ENCODE assay signal across 8 cellular contexts in the genomic region with DNA sequence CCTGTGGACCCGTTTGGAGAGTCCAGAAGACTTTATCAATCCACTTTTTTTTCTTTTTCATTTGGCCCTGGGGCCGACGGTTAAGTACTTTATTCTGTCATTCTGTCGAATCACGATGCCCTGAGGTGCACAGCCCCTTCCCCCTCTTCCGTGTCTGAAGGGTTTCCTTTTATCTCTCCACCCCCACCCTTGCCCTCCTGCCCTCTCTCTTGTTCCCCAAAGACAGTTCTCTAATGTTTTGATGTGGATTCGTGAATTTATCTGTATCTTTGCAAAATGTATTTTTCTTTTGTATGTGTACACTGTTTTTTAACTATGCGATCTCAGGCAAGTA. TPM values are rescaled to one million over a fixed set of nuclear protein-coding genes. Genes with fewer than 3 reads are reported as not detected.
DNase-seq lines count a peak whose midpoint lies in the region; ATAC-seq and TF ChIP-seq lines count a peak whose summit lies in the region.

No MANE protein-coding gene starts in this region.

- H3K27ac ChIP-seq in CD4-positive, alpha-beta T cell (ENCODE audit: low read depth, low read length) = peak overlapping the region; percentile 100
- peak overlapping the region; percentile 80 to 85 for H3K27ac ChIP-seq in tibial artery

- H3K27me3 ChIP-seq in CD4-positive, alpha-beta T cell (ENCODE audit: control insufficient read depth, insufficient read depth, low read length) = no peaks in the 10 kb centered on the region
- H3K27me3 ChIP-seq in kidney epithelial cell (ENCODE audit: control insufficient read depth, insufficient read depth, low read length) (no peaks in the 10 kb centered on the region), tibial artery (no peaks in the 10 kb centered on the region)

- H3K27me3 Mint-ChIP-seq in CD4-positive, alpha-beta T cell = no peaks in the 10 kb centered on the region

- H3K4me3 ChIP-seq in kidney epithelial cell (ENCODE audit: low read depth, low read length) (peak overlapping the region; percentile 61), tibial artery (peak overlapping the region; percentile 62 to 68)

- H3K27ac Mint-ChIP-seq in CD4-positive, alpha-beta T cell = peak overlapping the region; percentile 97
- peak overlapping the region; percentile 98 to 99 for H3K27ac Mint-ChIP-seq in activated naive CD4-positive, alpha-beta T cell treated with anti-CD3 and anti-CD28 coated beads, Interleukin-2, amount 50 U/mL, for 72 hours

- peak overlapping the region; percentile 89 for H3K4me3 Mint-ChIP-seq in CD4-positive, alpha-beta T cell

- H3K36me3 Mint-ChIP-seq in CD4-positive, alpha-beta T cell (ENCODE audit: low read depth) = peaks cover 39% of the 10 kb centered on the region
- peaks cover 7 to 36% of the 10 kb centered on the region in 2 donors for H3K36me3 Mint-ChIP-seq in activated naive CD4-positive, alpha-beta T cell treated with anti-CD3 and anti-CD28 coated beads, Interleukin-2, amount 50 U/mL, for 72 hours

- CTCF ChIA-PET in CD4-positive, alpha-beta T cell (lab: Charles Lee) = interaction anchor here (1.0 to 9.0 kb wide), 4 partner anchors 8 to 76 kb away, joined by 3 to 86 read pairs (median 9); partner anchors contain the start of gene CASP10

- H3K4me1 ChIP-seq in tibial artery = peaks cover 0 to 33% (median 14%) of the 10 kb centered on the region in 4 donors

- H3K9me3 Mint-ChIP-seq in CD4-positive, alpha-beta T cell = no peaks in the 10 kb centered on the region
- peaks cover 0 to 3% of the 10 kb centered on the region in 2 donors for H3K9me3 Mint-ChIP-seq in activated naive CD4-positive, alpha-beta T cell treated with anti-CD3 and anti-CD28 coated beads, Interleukin-2, amount 50 U/mL, for 72 hours

- no peak for ATAC-seq in CD4-positive, alpha-beta T cell (ENCODE audit: poor library complexity)
- peak; percentile 4 for ATAC-seq in HG02981 (IDR thresholded peaks at IDR 0.05; ENCODE audit: unreplicated experiment)
- peak in 1 of 2 donors; percentile 3 for ATAC-seq in activated naive CD4-positive, alpha-beta T cell treated with anti-CD3 and anti-CD28 coated beads, Interleukin-2, amount 50 U/mL, for 72 hours

- no peak for DNase-seq in CD4-positive, alpha-beta T cell
- no peak for DNase-seq in activated naive CD4-positive, alpha-beta T cell treated with anti-CD3 and anti-CD28 coated beads, Interleukin-2, amount 50 U/mL, for 72 hours (ENCODE audit: low spot score in 2 of 2)
- DNase-seq in kidney epithelial cell (ENCODE audit: low read depth) (no peak), tibial artery (no peak), DMS114 treated with DMSO at 0.1 percent for 48 hours (lab: John Stamatoyannopoulos, UW; ENCODE audit: unreplicated experiment) (no peak), GOT3 (lab: John Stamatoyannopoulos, UW) (no peak), retina (no peak)

- H3K4me1 Mint-ChIP-seq in CD4-positive, alpha-beta T cell (ENCODE audit: low read depth) = peaks cover 75% of the 10 kb centered on the region

- TF ChIP-seq CTCF in CD4-positive, alpha-beta T cell (IDR thresholded peaks at IDR 0.05) = no peak
- TF ChIP-seq CTCF in kidney epithelial cell (IDR thresholded peaks at IDR 0.05; ENCODE audit: insufficient read depth, low read length, poor library complexity, severe bottlenecking) (no peak), tibial artery (IDR thresholded peaks at IDR 0.05) (no peak)

- intact Hi-C loops in CD4-positive, alpha-beta T cell (cut with DNase I, micrococcal nuclease) = loop anchor here in 1 of 2 experiments (1.0 to 10.0 kb wide), 5 partner anchors 22 to 1006 kb away; partner anchors contain the start of genes CASP10, NIF3L1, NOP58 and PPIL3
- intact Hi-C loops in tibial artery (cut with DNase I; ENCODE audit: low total_unique reads) = no loop called here

- H3K36me3 ChIP-seq in kidney epithelial cell (ENCODE audit: control insufficient read depth, insufficient read depth, low read length) (no peaks in the 10 kb centered on the region), tibial artery (no peaks in the 10 kb centered on the region)

- POLR2A ChIA-PET in CD4-positive, alpha-beta T cell (lab: Charles Lee) = interaction anchor here (1.0 to 6.4 kb wide), 8 partner anchors 12 to 384 kb away, joined by 3 to 78 read pairs (median 8); partner anchors contain the start of genes CASP10, NIF3L1 and TMEM237

- no peaks in the 10 kb centered on the region for H3K9me3 ChIP-seq in CD4-positive, alpha-beta T cell (ENCODE audit: control insufficient read depth, low read length)
- no peaks in the 10 kb centered on the region for H3K9me3 ChIP-seq in tibial artery

RNA-seq across cellular contexts. Expression of gene CASP8, which starts 1.7 kb away (rescaled TPM):
- total RNA-seq in CD4-positive, alpha-beta T cell = 100 to 1,000 TPM; 172 to 175 TPM
- 10 to 100 TPM; 40.4 to 74.3 TPM for total RNA-seq in activated naive CD4-positive, alpha-beta T cell treated with anti-CD3 and anti-CD28 coated beads, Interleukin-2, amount 50 U/mL, for 72 hours
- 13.9 and 14.2 TPM in 2 replicates for total RNA-seq in kidney epithelial cell
